In the genomic region with DNA sequence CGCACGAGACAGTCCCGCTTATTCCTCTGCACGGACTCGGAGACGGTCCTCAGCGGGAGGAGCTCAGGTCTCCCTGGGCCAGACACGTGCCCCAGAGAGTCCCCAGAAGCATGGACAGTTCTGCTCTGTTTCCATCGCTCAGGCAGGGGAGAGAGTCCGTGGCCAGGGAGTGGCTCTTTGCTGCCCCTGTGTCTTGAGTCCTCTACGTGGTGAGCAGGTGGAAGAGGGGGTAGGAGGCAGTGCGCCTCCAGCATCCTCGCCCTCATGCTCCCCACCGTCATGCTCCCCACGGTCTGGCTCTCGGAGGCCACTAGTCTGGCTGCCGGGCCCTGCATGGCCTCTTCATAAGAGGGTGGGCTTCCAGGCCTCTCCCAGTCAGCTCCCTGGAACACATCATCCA, we compare ENCODE assay signal across 1 cellular context.
TF ChIP-seq lines count a peak whose summit lies in the region.

No MANE protein-coding gene starts in this region.

TF ChIP-seq in HepG2, 621 proteins besides CTCF, POLR2A, EP300 and RAD21:
- TF ChIP-seq ZNF124 (CRISPR knock-in tag; IDR thresholded peaks at IDR 0.05), result no peak
